ENCODE assay signal across 10 cellular contexts in genomic region chr7:359226-359775, GRCh38.
"Had no signal": no experiment of that assay in that cellular context is flagged by ENCODE, and none has a peak within 500 bp of the region (broad histone marks: within the 10 kb centered on the region; RNA-seq: fewer than 3 reads in every experiment).

No MANE protein-coding gene starts in this region.

- H3K27ac Mint-ChIP-seq: neural progenitor cell had no signal

- H2AFZ ChIP-seq: hepatocyte had no signal

- H3K4me2 ChIP-seq: hepatocyte, SK-N-SH had no signal

- H3K9me3 ChIP-seq: ovary, SK-N-SH had no signal

- H3K79me2 ChIP-seq: hepatocyte had no signal

- DNase-seq: activated CD4-positive, alpha-beta T cell treated with anti-CD3 and anti-CD28 coated beads for 1 hour; activated CD4-positive, alpha-beta T cell treated with anti-CD3 and anti-CD28 coated beads, Interleukin-2, amount 50 U/mL, for 4 hours; ovary; SK-N-SH had no signal

- H3K36me3 Mint-ChIP-seq: neural progenitor cell had no signal

- H3K27ac ChIP-seq: gastroesophageal sphincter, hepatocyte, neural progenitor cell, ovary, upper lobe of left lung, VCaP had no signal

- H3K4me3 ChIP-seq: gastroesophageal sphincter, hepatocyte, ovary, upper lobe of left lung had no signal

- H3K4me1 ChIP-seq: gastroesophageal sphincter had no signal

- H3K9me2 ChIP-seq: SK-N-SH had no signal

- H3K36me3 ChIP-seq: gastroesophageal sphincter, neural progenitor cell, ovary, upper lobe of left lung had no signal

- H3K4me3 Mint-ChIP-seq: activated naive CD4-positive, alpha-beta T cell treated with anti-CD3 and anti-CD28 coated beads, Interleukin-2, amount 10 ng/mL, durations not matched to agents 7 days and 5 days; neural progenitor cell had no signal

- ATAC-seq: gastroesophageal sphincter had no signal

- H3K27me3 ChIP-seq: hepatocyte, ovary had no signal
